Comparison of ENCODE assay signal across 2 cellular contexts in genomic region chr11:65540290-65541092, GRCh38.
TF ChIP-seq lines count a peak whose summit lies in the region.

No MANE protein-coding gene starts in this region.

TF ChIP-seq in GM12891, 5 proteins besides CTCF, POLR2A, EP300 and RAD21:
- TF ChIP-seq SPI1 (IDR thresholded peaks at IDR 0.05; ENCODE audit: low read depth, low read length) (no peak), POLR2AphosphoS5 (IDR thresholded peaks at IDR 0.05; ENCODE audit: low read depth, low read length) (peak; percentile 43; the same call in 1 of the 2 replicates), PAX5 (IDR thresholded peaks at IDR 0.05; ENCODE audit: insufficient read depth, low read length, severe bottlenecking) (peak; percentile 64)

TF ChIP-seq in K562, 482 proteins besides CTCF, POLR2A, EP300 and RAD21 (continues in another document):
- TF ChIP-seq, protein P1, sequence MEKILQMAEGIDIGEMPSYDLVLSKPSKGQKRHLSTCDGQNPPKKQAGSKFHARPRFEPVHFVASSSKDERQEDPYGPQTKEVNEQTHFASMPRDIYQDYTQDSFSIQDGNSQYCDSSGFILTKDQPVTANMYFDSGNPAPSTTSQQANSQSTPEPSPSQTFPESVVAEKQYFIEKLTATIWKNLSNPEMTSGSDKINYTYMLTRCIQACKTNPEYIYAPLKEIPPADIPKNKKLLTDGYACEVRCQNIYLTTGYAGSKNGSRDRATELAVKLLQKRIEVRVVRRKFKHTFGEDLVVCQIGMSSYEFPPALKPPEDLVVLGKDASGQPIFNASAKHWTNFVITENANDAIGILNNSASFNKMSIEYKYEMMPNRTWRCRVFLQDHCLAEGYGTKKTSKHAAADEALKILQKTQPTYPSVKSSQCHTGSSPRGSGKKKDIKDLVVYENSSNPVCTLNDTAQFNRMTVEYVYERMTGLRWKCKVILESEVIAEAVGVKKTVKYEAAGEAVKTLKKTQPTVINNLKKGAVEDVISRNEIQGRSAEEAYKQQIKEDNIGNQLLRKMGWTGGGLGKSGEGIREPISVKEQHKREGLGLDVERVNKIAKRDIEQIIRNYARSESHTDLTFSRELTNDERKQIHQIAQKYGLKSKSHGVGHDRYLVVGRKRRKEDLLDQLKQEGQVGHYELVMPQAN (IDR thresholded peaks at IDR 0.05; ENCODE audit: borderline replicate concordance) = peak; percentile 90
- TF ChIP-seq CTCFL (IDR thresholded peaks at IDR 0.05; ENCODE audit: borderline replicate concordance, insufficient read depth, low read depth, low read length, poor library complexity, severe bottlenecking) (peak; percentile 48), SNAPC5 (CRISPR knock-in tag; IDR thresholded peaks at IDR 0.05) (no peak), HDAC3 (IDR thresholded peaks at IDR 0.05; ENCODE audit: borderline replicate concordance, partially characterized antibody) (no peak), RB1 (IDR thresholded peaks at IDR 0.05; ENCODE audit: low read depth) (peak; percentile 88), ZNF449 (CRISPR knock-in tag; IDR thresholded peaks at IDR 0.05) (no peak), CREBBP (IDR thresholded peaks at IDR 0.05; ENCODE audit: low read depth, low read length) (no peak), MCM7 (IDR thresholded peaks at IDR 0.05) (no peak), TEAD1 (CRISPR knock-in tag; IDR thresholded peaks at IDR 0.05) (peak; percentile 11 to 92; a peak in 1 of 4 replicates), MTA3 (IDR thresholded peaks at IDR 0.05; ENCODE audit: borderline replicate concordance) (peak; percentile 74; the same call in 1 of the 2 replicates), FOXJ2 (tag; IDR thresholded peaks at IDR 0.05) (no peak), ZNF586 (CRISPR knock-in tag; conservative IDR thresholded peaks at IDR 0.05) (no peak), ELF1 (tag; IDR thresholded peaks at IDR 0.05) (peak; percentile 78; the same call in 1 of the 2 replicates), NR1H2 (CRISPR knock-in tag; IDR thresholded peaks at IDR 0.05) (no peak), TFE3 (CRISPR knock-in tag; IDR thresholded peaks at IDR 0.05) (no peak), ZNF699 (CRISPR knock-in tag; IDR thresholded peaks at IDR 0.05; ENCODE audit: insufficient replicate concordance) (no peak), CBFA2T3 (IDR thresholded peaks at IDR 0.05) (no peak), MYBL2 (IDR thresholded peaks at IDR 0.05; ENCODE audit: low read depth) (no peak), MYBL2 (CRISPR knock-in tag; IDR thresholded peaks at IDR 0.05; ENCODE audit: borderline replicate concordance) (no peak), MAFK (IDR thresholded peaks at IDR 0.05; ENCODE audit: low read length) (no peak), FOXP1 (CRISPR knock-in tag; IDR thresholded peaks at IDR 0.05) (no peak; the same call in 1 of the 2 replicates), BRCA1 (IDR thresholded peaks at IDR 0.05) (no peak), BRCA1 (CRISPR knock-in tag; IDR thresholded peaks at IDR 0.05) (no peak), ZNF224 (CRISPR knock-in tag; IDR thresholded peaks at IDR 0.05) (no peak), ATF6 (CRISPR knock-in tag; IDR thresholded peaks at IDR 0.05) (no peak), THRAP3 (IDR thresholded peaks at IDR 0.05; ENCODE audit: borderline replicate concordance) (no peak), ZNF407 (IDR thresholded peaks at IDR 0.05; ENCODE audit: low read depth) (no peak), COPS2 (conservative IDR thresholded peaks at IDR 0.05) (no peak), CBX8 (IDR thresholded peaks at IDR 0.05; ENCODE audit: borderline replicate concordance, extremely low read depth, low read depth, low read length, poor library complexity, severe bottlenecking) (no peak), ZNF76 (CRISPR knock-in tag; IDR thresholded peaks at IDR 0.05; ENCODE audit: borderline replicate concordance) (0 out of 2 replicates have a peak, but pooled peaks have one; percentile 33), PHF21A (IDR thresholded peaks at IDR 0.05; ENCODE audit: borderline replicate concordance, low read depth) (no peak), JUN (IDR thresholded peaks at IDR 0.05; ENCODE audit: borderline replicate concordance, low read depth, low read length) (no peak), JUN (CRISPR knock-in tag; IDR thresholded peaks at IDR 0.05; ENCODE audit: borderline replicate concordance) (peak; percentile 60; the same call in 1 of the 2 replicates), GABPA (tag; conservative IDR thresholded peaks at IDR 0.05; ENCODE audit: low read depth) (peak; percentile 71), FUS (optimal IDR thresholded peaks at IDR 0.05; ENCODE audit: low read depth, low read length) (no peak), HNRNPUL1 (IDR thresholded peaks at IDR 0.05; ENCODE audit: low read length) (no peak), ZNF121 (CRISPR knock-in tag; conservative IDR thresholded peaks at IDR 0.05) (no peak), ZNF253 (CRISPR knock-in tag; conservative IDR thresholded peaks at IDR 0.05) (no peak), ZNF644 (tag; IDR thresholded peaks at IDR 0.05; ENCODE audit: low read depth) (no peak), ZNF175 (CRISPR knock-in tag; IDR thresholded peaks at IDR 0.05; ENCODE audit: low read depth) (no peak), ARID1B (IDR thresholded peaks at IDR 0.05) (no peak; the same call in 1 of the 2 replicates), ILK (tag; IDR thresholded peaks at IDR 0.05; ENCODE audit: borderline replicate concordance, low read depth) (no peak), SIRT6 (IDR thresholded peaks at IDR 0.05; ENCODE audit: low read depth, low read length) (no peak), EP400 (IDR thresholded peaks at IDR 0.05) (peak; percentile 84), SP1 (CRISPR knock-in tag; IDR thresholded peaks at IDR 0.05) (peak; percentile 89), TBL1XR1 (IDR thresholded peaks at IDR 0.05; ENCODE audit: low read length in 2 of 2) (peak in 1 of 2 experiments; percentile 13; a peak in 1 of 4 replicates), MLLT1 (IDR thresholded peaks at IDR 0.05) (no peak), HDGF (IDR thresholded peaks at IDR 0.05) (peak; percentile 71; the same call in 1 of the 2 replicates), L3MBTL2 (IDR thresholded peaks at IDR 0.05) (peak; percentile 75), KAT8 (IDR thresholded peaks at IDR 0.05; ENCODE audit: low read depth) (no peak)
